8 cellular contexts compared by ENCODE assay signal in the genomic region with DNA sequence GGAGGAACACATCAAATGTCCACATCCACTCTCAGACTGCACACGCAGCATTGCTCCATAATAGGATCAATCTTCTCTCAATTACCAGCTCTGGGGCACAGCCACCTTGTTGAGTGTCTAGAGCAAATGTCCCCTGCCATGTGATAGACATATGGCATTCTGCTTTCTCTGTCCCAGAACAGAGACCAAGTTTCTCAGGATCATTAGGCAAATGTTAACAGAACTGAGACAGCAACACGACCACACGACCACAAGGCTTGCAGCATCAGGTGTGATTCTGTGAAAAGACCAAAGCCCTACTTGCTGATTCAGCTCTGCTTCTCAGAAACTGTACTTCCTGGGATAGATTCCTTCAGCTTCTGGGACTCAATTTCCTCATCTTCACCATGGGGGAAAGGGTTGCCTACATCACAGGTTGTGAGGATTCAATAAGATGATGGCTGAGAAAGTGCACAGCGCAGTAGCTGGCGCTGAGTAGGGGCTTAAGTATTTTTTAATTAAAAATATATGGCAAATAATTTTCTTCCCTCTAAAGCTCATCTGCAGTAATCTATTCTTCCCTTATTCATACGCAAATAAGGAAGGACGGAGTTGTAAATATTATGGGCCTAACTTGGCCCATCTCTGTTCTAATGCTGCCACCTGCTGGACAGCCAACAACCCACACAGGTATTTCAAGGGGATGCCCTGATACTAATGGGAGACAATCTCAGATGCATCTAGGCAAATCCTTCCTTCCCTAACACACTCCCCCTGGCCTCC. TPM values are rescaled to one million over a fixed set of nuclear protein-coding genes. Genes with fewer than 3 reads are reported as not detected.
DNase-seq lines count a peak whose midpoint lies in the region; ATAC-seq and TF ChIP-seq lines count a peak whose summit lies in the region.

No MANE protein-coding gene starts in this region.

- TF ChIP-seq CTCF in left lung (IDR thresholded peaks at IDR 0.05), result peak; percentile 74 to 81

- peak; percentile 78 for ATAC-seq in HG02678 (IDR thresholded peaks at IDR 0.05; ENCODE audit: unreplicated experiment)
- ATAC-seq in left lung, result peak; percentile 97
- no peak for ATAC-seq in GM18519 (IDR thresholded peaks at IDR 0.05; ENCODE audit: low FRiP score, unreplicated experiment)

- intact Hi-C loops in left lung (cut with DNase I), result loop anchor here in 1 of 2 donors (5.0 kb wide), 1 partner anchor 750 kb away; no protein-coding TSS in a partner anchor

- no peaks in the 10 kb centered on the region for H3K36me3 ChIP-seq in left lung

- no peaks in the 10 kb centered on the region for H3K4me1 ChIP-seq in left lung

- no peaks in the 10 kb centered on the region for H3K27me3 ChIP-seq in left lung

- DNase-seq in G401 (ENCODE audit: low spot score) (peak; percentile 90), NCI-H226 (peak; percentile 49), cerebellum (ENCODE audit: low spot score) (peak; percentile 71), left lung (peak; percentile 21 to 57)
- peak; percentile 50 for DNase-seq in activated CD4-positive, alpha-beta T cell treated with anti-CD3 and anti-CD28 coated beads for 1 hour
- peak; percentile 30 to 47 (median 33) for DNase-seq in stimulated activated CD4-positive, alpha-beta T cell treated with anti-CD3 and anti-CD28 coated beads, TNF-alpha, amount 100 ng/mL, for 1 hour (ENCODE audit: low read depth in 3 of 3, low spot score in 1 of 3)

- in situ Hi-C loops in G401 (cut with HindIII; ENCODE audit: low sequenced_read_pairs), result no loop called here

- no peaks in the 10 kb centered on the region for H3K9me3 ChIP-seq in left lung

- no peak overlapping the region for H3K4me3 ChIP-seq in left lung

- H3K27ac ChIP-seq in left lung, result no peak overlapping the region

RNA-seq across cellular contexts. Expression of a gene that starts 54.3 kb away (rescaled TPM):
- total RNA-seq in G401 (2014; rRNA removed; shearing (Covaris generic)), result 10.5 and 16.4 TPM in 2 replicates
- total RNA-seq in cerebellum, result 114 TPM
- total RNA-seq in left lung, result 10 to 100 TPM; 40.9 to 41.3 TPM

Comparison
In these comparisons a context has a peak if more than half of its experiments do, and no peak if none do; other contexts are left out.
1. DNase-seq: peak in every context shown above with its lines; median percentile 90 in G401; 71 in cerebellum; 50 in activated CD4-positive, alpha-beta T cell treated with anti-CD3 and anti-CD28 coated beads for 1 hour; 49 in NCI-H226; 39 in left lung; 33 in stimulated activated CD4-positive, alpha-beta T cell treated with anti-CD3 and anti-CD28 coated beads, TNF-alpha, amount 100 ng/mL, for 1 hour.